35 cellular contexts compared by ENCODE assay signal in genomic region chr4:126735294-126736132, GRCh38.
"Had no signal": no experiment of that assay in that cellular context is flagged by ENCODE, and none has a peak within 500 bp of the region (broad histone marks: within the 10 kb centered on the region; RNA-seq: fewer than 3 reads in every experiment).

No MANE protein-coding gene starts in this region.

- H3K27me3 Mint-ChIP-seq: activated CD4-positive, alpha-beta memory T cell treated with anti-CD3 and anti-CD28 coated beads, Interleukin-2, amount 10 ng/mL, durations not matched to agents 7 days and 5 days; activated CD4-positive, alpha-beta T cell treated with anti-CD3 and anti-CD28 coated beads for 36 hours; activated CD4-positive, alpha-beta T cell treated with anti-CD3 and anti-CD28 coated beads, Interleukin-2, amount 10 ng/mL, durations not matched to agents 7 days and 5 days; activated CD8-positive, alpha-beta memory T cell treated with anti-CD3 and anti-CD28 coated beads, Interleukin-2, amount 10 ng/mL, durations not matched to agents 7 days and 5 days; activated naive CD4-positive, alpha-beta T cell treated with anti-CD3 and anti-CD28 coated beads, Interleukin-2, amount 10 ng/mL, durations not matched to agents 7 days and 5 days; activated naive CD4-positive, alpha-beta T cell treated with anti-CD3 and anti-CD28 coated beads, Interleukin-2, amount 50 U/mL, for 24 hours; activated naive CD8-positive, alpha-beta T cell; activated naive CD8-positive, alpha-beta T cell treated with anti-CD3 and anti-CD28 coated beads, Interleukin-2, amount 10 ng/mL, durations not matched to agents 7 days and 5 days; activated naive CD8-positive, alpha-beta T cell treated with anti-CD3 and anti-CD28 coated beads, Interleukin-2, amount 50 U/mL, for 24 hours; activated T-cell treated with anti-CD3 and anti-CD28 coated beads, Interleukin-2, amount 50 U/mL, for 24 hours; brain; central memory CD8-positive, alpha-beta T cell; T-helper 17 cell had no signal

- H3K27me3 ChIP-seq: ascending aorta, cardiac muscle cell had no signal

- DNase-seq: activated CD4-positive, alpha-beta memory T cell treated with anti-CD3 and anti-CD28 coated beads, Interleukin-2, amount 10 ng/mL, durations not matched to agents 7 days and 5 days; activated CD4-positive, alpha-beta T cell treated with anti-CD3 and anti-CD28 coated beads for 1 hour; activated CD4-positive, alpha-beta T cell treated with anti-CD3 and anti-CD28 coated beads for 36 hours; activated CD4-positive, alpha-beta T cell treated with anti-CD3 and anti-CD28 coated beads for 48 hours; activated CD4-positive, alpha-beta T cell treated with anti-CD3 and anti-CD28 coated beads, Interleukin-2, amount 10 ng/mL, durations not matched to agents 7 days and 5 days; activated CD4-positive, alpha-beta T cell treated with anti-CD3 and anti-CD28 coated beads, Interleukin-2, amount 50 U/mL, for 48 hours; activated CD4-positive, CD25-positive, alpha-beta regulatory T cell; activated CD8-positive, alpha-beta memory T cell treated with anti-CD3 and anti-CD28 coated beads for 24 hours; activated CD8-positive, alpha-beta memory T cell treated with anti-CD3 and anti-CD28 coated beads, Interleukin-2, amount 10 ng/mL, durations not matched to agents 7 days and 5 days; activated CD8-positive, alpha-beta memory T cell treated with anti-CD3 and anti-CD28 coated beads, Interleukin-2, amount 50 U/mL, for 48 hours; activated CD8-positive, alpha-beta T cell treated with anti-CD3 and anti-CD28 coated beads, Interleukin-2, amount 10 ng/mL, durations not matched to agents 7 days and 5 days; activated effector memory CD4-positive, alpha-beta T cell treated with Interleukin-2 at 50 U/mL for 16 hours; activated gamma-delta T cell; activated naive CD4-positive, alpha-beta T cell treated with anti-CD3 and anti-CD28 coated beads, Interleukin-2, amount 10 ng/mL, durations not matched to agents 7 days and 5 days; activated naive CD4-positive, alpha-beta T cell treated with Interleukin-2 at 50 U/mL for 16 hours; activated naive CD8-positive, alpha-beta T cell treated with anti-CD3 and anti-CD28 coated beads, Interleukin-2, amount 10 ng/mL, durations not matched to agents 7 days and 5 days; activated naive CD8-positive, alpha-beta T cell treated with anti-CD3 and anti-CD28 coated beads, Interleukin-2, amount 50 U/mL, for 24 hours; activated T-cell treated with anti-CD3 and anti-CD28 coated beads, Interleukin-2, amount 50 U/mL, for 24 hours; activated T-cell treated with anti-CD3 and anti-CD28 coated beads, Interleukin-2, amount 50 U/mL, for 48 hours; amygdala; anterior cingulate cortex; caudate nucleus; cerebellar nuclear complex; T-helper 17 cell; WERI-Rb-1 had no signal

- H3K4me1 ChIP-seq: ascending aorta had no signal

- H3K36me3 ChIP-seq: ascending aorta, cardiac muscle cell, WERI-Rb-1 had no signal

- ATAC-seq: activated CD4-positive, alpha-beta T cell treated with anti-CD3 and anti-CD28 coated beads for 36 hours; activated CD4-positive, CD25-positive, alpha-beta regulatory T cell treated with anti-CD3 and anti-CD28 coated beads, Interleukin-2, amount 50 U/mL, for 24 hours; activated CD8-positive, alpha-beta memory T cell treated with anti-CD3 and anti-CD28 coated beads, Interleukin-2, amount 10 ng/mL, durations not matched to agents 7 days and 5 days; activated CD8-positive, alpha-beta T cell treated with anti-CD3 and anti-CD28 coated beads, Interleukin-2, amount 10 ng/mL, durations not matched to agents 7 days and 5 days; activated naive CD8-positive, alpha-beta T cell treated with anti-CD3 and anti-CD28 coated beads, Interleukin-2, amount 50 U/mL, for 24 hours; T-helper 17 cell; WTC11 had no signal

- H3K4me3 ChIP-seq: ascending aorta, cardiac muscle cell had no signal

- H3K27ac Mint-ChIP-seq: activated CD4-positive, alpha-beta memory T cell treated with anti-CD3 and anti-CD28 coated beads, Interleukin-2, amount 10 ng/mL, durations not matched to agents 7 days and 5 days; activated CD4-positive, alpha-beta T cell treated with anti-CD3 and anti-CD28 coated beads for 36 hours; activated CD4-positive, alpha-beta T cell treated with anti-CD3 and anti-CD28 coated beads, Interleukin-2, amount 10 ng/mL, durations not matched to agents 7 days and 5 days; activated CD8-positive, alpha-beta memory T cell treated with anti-CD3 and anti-CD28 coated beads, Interleukin-2, amount 10 ng/mL, durations not matched to agents 7 days and 5 days; activated CD8-positive, alpha-beta T cell treated with anti-CD3 and anti-CD28 coated beads, Interleukin-2, amount 10 ng/mL, durations not matched to agents 7 days and 5 days; activated naive CD4-positive, alpha-beta T cell treated with anti-CD3 and anti-CD28 coated beads, Interleukin-2, amount 10 ng/mL, durations not matched to agents 7 days and 5 days; activated naive CD4-positive, alpha-beta T cell treated with anti-CD3 and anti-CD28 coated beads, Interleukin-2, amount 50 U/mL, for 24 hours; activated naive CD8-positive, alpha-beta T cell; activated naive CD8-positive, alpha-beta T cell treated with anti-CD3 and anti-CD28 coated beads, Interleukin-2, amount 10 ng/mL, durations not matched to agents 7 days and 5 days; activated naive CD8-positive, alpha-beta T cell treated with anti-CD3 and anti-CD28 coated beads, Interleukin-2, amount 50 U/mL, for 24 hours; activated T-cell treated with anti-CD3 and anti-CD28 coated beads, Interleukin-2, amount 50 U/mL, for 24 hours; activated T-helper 2 cell treated with anti-CD3 and anti-CD28 coated beads, Interferon-gamma antibody, Interleukin-2, Interleukin-4, amounts not matched to agents 10 μg/mL and 5 μg/mL and 100 μg/mL, durations not matched to agents 14 hours and 24 hours and 36 hours; brain; T-helper 17 cell; WTC11 had no signal

- H3K27ac ChIP-seq: ascending aorta, cardiac muscle cell, WERI-Rb-1 had no signal

- H3K4me1 Mint-ChIP-seq: activated CD4-positive, alpha-beta memory T cell treated with anti-CD3 and anti-CD28 coated beads, Interleukin-2, amount 10 ng/mL, durations not matched to agents 7 days and 5 days; activated CD4-positive, alpha-beta T cell treated with anti-CD3 and anti-CD28 coated beads for 36 hours; activated CD4-positive, alpha-beta T cell treated with anti-CD3 and anti-CD28 coated beads, Interleukin-2, amount 10 ng/mL, durations not matched to agents 7 days and 5 days; activated CD8-positive, alpha-beta memory T cell treated with anti-CD3 and anti-CD28 coated beads, Interleukin-2, amount 10 ng/mL, durations not matched to agents 7 days and 5 days; activated naive CD4-positive, alpha-beta T cell treated with anti-CD3 and anti-CD28 coated beads, Interleukin-2, amount 10 ng/mL, durations not matched to agents 7 days and 5 days; activated naive CD4-positive, alpha-beta T cell treated with anti-CD3 and anti-CD28 coated beads, Interleukin-2, amount 50 U/mL, for 24 hours; activated naive CD8-positive, alpha-beta T cell treated with anti-CD3 and anti-CD28 coated beads, Interleukin-2, amount 10 ng/mL, durations not matched to agents 7 days and 5 days; activated naive CD8-positive, alpha-beta T cell treated with anti-CD3 and anti-CD28 coated beads, Interleukin-2, amount 50 U/mL, for 24 hours; brain; central memory CD8-positive, alpha-beta T cell; T-helper 17 cell; WTC11 had no signal

- H3K9me3 Mint-ChIP-seq: activated naive CD4-positive, alpha-beta T cell treated with anti-CD3 and anti-CD28 coated beads, Interleukin-2, amount 50 U/mL, for 24 hours; activated T-cell treated with anti-CD3 and anti-CD28 coated beads, Interleukin-2, amount 50 U/mL, for 24 hours; brain; WTC11 had no signal

- H3K4me3 Mint-ChIP-seq: activated CD4-positive, alpha-beta memory T cell treated with anti-CD3 and anti-CD28 coated beads, Interleukin-2, amount 10 ng/mL, durations not matched to agents 7 days and 5 days; activated CD4-positive, alpha-beta T cell treated with anti-CD3 and anti-CD28 coated beads for 36 hours; activated CD4-positive, alpha-beta T cell treated with anti-CD3 and anti-CD28 coated beads, Interleukin-2, amount 10 ng/mL, durations not matched to agents 7 days and 5 days; activated CD8-positive, alpha-beta memory T cell treated with anti-CD3 and anti-CD28 coated beads, Interleukin-2, amount 10 ng/mL, durations not matched to agents 7 days and 5 days; activated CD8-positive, alpha-beta T cell treated with anti-CD3 and anti-CD28 coated beads, Interleukin-2, amount 10 ng/mL, durations not matched to agents 7 days and 5 days; activated naive CD4-positive, alpha-beta T cell treated with anti-CD3 and anti-CD28 coated beads, Interleukin-2, amount 10 ng/mL, durations not matched to agents 7 days and 5 days; activated naive CD4-positive, alpha-beta T cell treated with anti-CD3 and anti-CD28 coated beads, Interleukin-2, amount 50 U/mL, for 24 hours; activated naive CD8-positive, alpha-beta T cell; activated naive CD8-positive, alpha-beta T cell treated with anti-CD3 and anti-CD28 coated beads, Interleukin-2, amount 10 ng/mL, durations not matched to agents 7 days and 5 days; activated naive CD8-positive, alpha-beta T cell treated with anti-CD3 and anti-CD28 coated beads, Interleukin-2, amount 50 U/mL, for 24 hours; activated T-cell treated with anti-CD3 and anti-CD28 coated beads, Interleukin-2, amount 50 U/mL, for 24 hours; brain; central memory CD8-positive, alpha-beta T cell; T-helper 17 cell; WTC11 had no signal

- FAIRE-seq: bronchial epithelial cell had no signal

- H3K36me3 Mint-ChIP-seq: activated CD8-positive, alpha-beta memory T cell treated with anti-CD3 and anti-CD28 coated beads, Interleukin-2, amount 10 ng/mL, durations not matched to agents 7 days and 5 days; activated naive CD4-positive, alpha-beta T cell treated with anti-CD3 and anti-CD28 coated beads, Interleukin-2, amount 10 ng/mL, durations not matched to agents 7 days and 5 days; activated naive CD4-positive, alpha-beta T cell treated with anti-CD3 and anti-CD28 coated beads, Interleukin-2, amount 50 U/mL, for 24 hours; activated naive CD8-positive, alpha-beta T cell; activated naive CD8-positive, alpha-beta T cell treated with anti-CD3 and anti-CD28 coated beads, Interleukin-2, amount 10 ng/mL, durations not matched to agents 7 days and 5 days; brain; WTC11 had no signal

- H3K9me3 ChIP-seq: ascending aorta had no signal
